Comparison of ENCODE assay signal across 8 cellular contexts in the genomic region with DNA sequence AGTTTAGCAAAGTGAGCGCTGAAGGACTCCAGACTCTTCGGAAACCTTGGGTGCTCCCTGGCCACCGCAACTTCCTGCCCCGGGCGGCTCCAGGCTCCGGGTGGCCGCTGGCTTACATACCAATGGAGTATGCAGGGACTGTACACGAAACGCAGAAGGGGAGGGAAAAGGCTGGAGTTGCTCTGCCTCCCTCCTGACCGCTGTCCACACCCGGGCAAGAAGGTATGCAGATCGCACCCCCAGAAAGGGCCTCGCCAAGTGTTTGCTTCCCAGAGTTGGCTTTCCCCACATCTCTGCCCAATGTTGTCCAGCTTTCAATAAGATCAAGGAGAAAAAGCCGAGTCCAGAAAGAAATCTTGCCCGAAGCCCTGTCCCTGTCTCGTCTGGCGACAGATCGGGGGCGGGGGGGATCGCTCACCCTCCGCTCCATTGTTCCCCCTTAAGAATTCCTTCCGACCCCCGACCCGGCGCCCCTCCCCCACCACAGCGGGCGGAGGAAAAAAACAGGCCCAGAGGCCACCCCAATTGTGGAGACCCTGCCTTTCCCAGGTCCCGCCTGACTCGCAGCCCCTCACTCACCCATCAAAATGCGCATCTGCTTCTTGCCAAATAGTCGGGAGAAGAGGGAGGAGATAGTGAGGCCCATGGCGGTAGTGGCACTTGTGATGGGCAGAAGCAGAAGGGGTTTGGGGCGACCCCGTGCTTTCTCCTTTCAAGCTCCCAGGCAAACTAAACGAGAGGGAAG. TPM values are rescaled to one million over a fixed set of nuclear protein-coding genes. Genes with fewer than 3 reads are reported as not detected.
DNase-seq lines count a peak whose midpoint lies in the region; ATAC-seq and TF ChIP-seq lines count a peak whose summit lies in the region.

No MANE protein-coding gene starts in this region.

- no peak for TF ChIP-seq EP300 in tibial nerve (IDR thresholded peaks at IDR 0.05)

- peaks cover 26% of the 10 kb centered on the region for H3F3A ChIP-seq in SU-DHL-6 (ENCODE audit: insufficient read depth)

- H3K79me2 ChIP-seq in SU-DHL-6 (ENCODE audit: insufficient read depth, low read length) (peaks cover 67% of the 10 kb centered on the region), trophoblast cell (ENCODE audit: control insufficient read depth, insufficient read depth, low read length, poor library complexity) (peaks cover 17% of the 10 kb centered on the region)

- H2BK5ac ChIP-seq in trophoblast cell (ENCODE audit: low read depth, low read length, poor library complexity): peak overlapping the region; percentile 95

- H2BK120ac ChIP-seq in trophoblast cell (ENCODE audit: insufficient read depth, low read length, poor library complexity): peak overlapping the region; percentile 93

- TF ChIP-seq POLR2A in adrenal gland (IDR thresholded peaks at IDR 0.05) (peak; percentile 36 to 79), heart left ventricle (IDR thresholded peaks at IDR 0.05) (no peak), tibial nerve (IDR thresholded peaks at IDR 0.05) (no peak)

- H3K36me3 ChIP-seq in SU-DHL-6 (ENCODE audit: low read length) (0 out of 2 replicates have a peak, but pooled peaks cover 3% of the 10 kb centered on the region), adrenal gland (replicated peaks in 1 of 2) (no peaks in the 10 kb centered on the region), heart left ventricle (peaks cover 0 to 21% (median 3%) of the 10 kb centered on the region in 9 donors), trophoblast cell (ENCODE audit: control insufficient read depth in 1 of 2, insufficient read depth in 2 of 2, low read length in 2 of 2) (peaks cover 2% of the 10 kb centered on the region in 2 experiments), tibial nerve (peaks cover 0 to 7% (median 0%) of the 10 kb centered on the region in 3 donors)

- peak overlapping the region; percentile 97 for H4K91ac ChIP-seq in trophoblast cell (ENCODE audit: low read depth, low read length)

- no peaks in the 10 kb centered on the region for H3K9me3 ChIP-seq in SU-DHL-6 (ENCODE audit: insufficient read depth, low read length)
- H3K9me3 ChIP-seq in adrenal gland (replicated peaks in 1 of 3): no peaks in the 10 kb centered on the region
- H3K9me3 ChIP-seq in heart left ventricle: no peaks in the 10 kb centered on the region
- H3K9me3 ChIP-seq in trophoblast cell (ENCODE audit: insufficient read depth, low read depth, low read length): no peaks in the 10 kb centered on the region
- H3K9me3 ChIP-seq in tibial nerve: no peaks in the 10 kb centered on the region

- peak; percentile 2 for DNase-seq in NCI-H345 (lab: John Stamatoyannopoulos, UW)
- no peak for DNase-seq in NCI-H345 treated with DMSO at 0.1 percent for 48 hours (lab: John Stamatoyannopoulos, UW; ENCODE audit: unreplicated experiment)
- peak; percentile 73 to 88 for DNase-seq in HL-60 (ENCODE audit: low read depth in 1 of 2, low spot score in 1 of 2)
- DNase-seq in adrenal gland: peak; percentile 76 to 93 (median 89)
- DNase-seq in heart left ventricle: peak; percentile 79 to 90 (median 84)
- DNase-seq in trophoblast cell: peak; percentile 91 to 92
- DNase-seq in tibial nerve (ENCODE audit: low spot score in 2 of 2): peak; percentile 52 to 58

- H3K4me1 ChIP-seq in adrenal gland (replicated peaks in 1 of 2): peaks cover 47 to 58% of the 10 kb centered on the region in 2 donors
- peaks cover 7 to 60% (median 54%) of the 10 kb centered on the region in 12 donors for H3K4me1 ChIP-seq in heart left ventricle
- peaks cover 0 to 6% of the 10 kb centered on the region in 2 experiments for H3K4me1 ChIP-seq in trophoblast cell (ENCODE audit: control insufficient read depth in 1 of 2, insufficient read depth in 2 of 2, low read length in 2 of 2)
- H3K4me1 ChIP-seq in tibial nerve: peaks cover 0 to 57% (median 29%) of the 10 kb centered on the region in 4 donors

- peak overlapping the region; percentile 96 for H3K14ac ChIP-seq in trophoblast cell (ENCODE audit: low read length)

- no peaks in the 10 kb centered on the region for H3K9me2 ChIP-seq in SU-DHL-6 (replicated peaks; ENCODE audit: insufficient read depth, low read length)

- peaks cover 10% of the 10 kb centered on the region for H3K79me1 ChIP-seq in trophoblast cell (ENCODE audit: low read length)

- peak overlapping the region; percentile 79 for H3K4me3 ChIP-seq in HL-60 (replicated peaks; ENCODE audit: insufficient read depth, low read length)
- H3K4me3 ChIP-seq in SU-DHL-6 (ENCODE audit: insufficient read depth, low read length, poor library complexity, severe bottlenecking): peak overlapping the region; percentile 91
- peak overlapping the region; percentile 48 to 96 (median 72) for H3K4me3 ChIP-seq in adrenal gland
- H3K4me3 ChIP-seq in heart left ventricle: peak overlapping the region; percentile 67 to 96 (median 83)
- H3K4me3 ChIP-seq in trophoblast cell (ENCODE audit: low read depth, low read length): peak overlapping the region; percentile 80
- peak overlapping the region; percentile 75 to 94 (median 86) for H3K4me3 ChIP-seq in tibial nerve

- H3K4me2 ChIP-seq in SU-DHL-6 (ENCODE audit: low read depth, low read length, poor library complexity, severe bottlenecking) (peak overlapping the region; percentile 98), trophoblast cell (ENCODE audit: low read length) (peak overlapping the region; percentile 32)

- peak overlapping the region; percentile 87 for H2AK5ac ChIP-seq in trophoblast cell (ENCODE audit: low read length)

- TF ChIP-seq CTCF in HL-60 (IDR thresholded peaks at IDR 0.05; ENCODE audit: insufficient read depth, low read length): no peak
- no peak for TF ChIP-seq CTCF in SU-DHL-6 (IDR thresholded peaks at IDR 0.05; ENCODE audit: insufficient read depth, low read length, poor library complexity, severe bottlenecking)
- no peak for TF ChIP-seq CTCF in adrenal gland (IDR thresholded peaks at IDR 0.05)
- TF ChIP-seq CTCF in heart left ventricle (IDR thresholded peaks at IDR 0.05): no peak
- no peak for TF ChIP-seq CTCF in tibial nerve (IDR thresholded peaks at IDR 0.05)

- H2AFZ ChIP-seq in SU-DHL-6 (ENCODE audit: low read depth, low read length, severe bottlenecking) (peak overlapping the region; percentile 52), trophoblast cell (ENCODE audit: insufficient read depth, low read length, poor library complexity) (peak overlapping the region; percentile 57)

- H3K4ac ChIP-seq in trophoblast cell (ENCODE audit: low read depth, low read length): peak overlapping the region; percentile 82

- ATAC-seq in heart left ventricle: peak; percentile 65 to 74 (median 70)

- H4K8ac ChIP-seq in trophoblast cell (ENCODE audit: low read depth, low read length): peak overlapping the region; percentile 89

- 0% methylated on average over 18 to 35 of the region's 35 CpGs for WGBS in adrenal gland, 4 donors
- 0 to 1% (median 0%) methylated on average over 35 of the region's 35 CpGs for WGBS in heart left ventricle, 4 donors
- no CpG with 5 or more reads among the region's 35 CpGs for WGBS in trophoblast cell (ENCODE audit: extremely low coverage, insufficient coverage, insufficient read length)
- WGBS in tibial nerve, 2 donors: 0 to 1% methylated on average over 27 to 34 of the region's 35 CpGs

- intact Hi-C loops in adrenal gland (cut with DNase I) (loop anchor here in 1 of 2 donors (5.0 kb wide), 1 partner anchor 39 kb away; the partner anchor contains the start of gene PDE12), heart left ventricle (cut with DNase I) (loop anchor here in 7 of 10 donors (1.0 to 5.0 kb wide), 8 partner anchors 39 to 161 kb away; partner anchors contain the start of genes PDE12 (in 5 of the 7), DENND6A (in 4 of the 7) and SLMAP (in 4 of the 7))

- H3K27ac ChIP-seq in HL-60 (replicated peaks): peak overlapping the region; percentile 91
- peak overlapping the region; percentile 73 for H3K27ac ChIP-seq in SU-DHL-6 (ENCODE audit: low read depth, low read length)
- peak overlapping the region; percentile 95 to 100 (median 98) for H3K27ac ChIP-seq in adrenal gland
- peak overlapping the region; percentile 79 to 99 (median 98) for H3K27ac ChIP-seq in heart left ventricle
- peak overlapping the region; percentile 93 for H3K27ac ChIP-seq in trophoblast cell (ENCODE audit: low read depth, low read length)
- peak overlapping the region; percentile 88 to 99 (median 96) for H3K27ac ChIP-seq in tibial nerve

- peak overlapping the region; percentile 76 for H3K18ac ChIP-seq in trophoblast cell (ENCODE audit: low read length)

- H3K23ac ChIP-seq in trophoblast cell (ENCODE audit: low read length): no peak overlapping the region

- H4K12ac ChIP-seq in trophoblast cell (ENCODE audit: low read depth, low read length): peak overlapping the region; percentile 90

- H2BK12ac ChIP-seq in trophoblast cell (ENCODE audit: low read length): no peak overlapping the region

- no peaks in the 10 kb centered on the region for H3K27me3 ChIP-seq in HL-60 (ENCODE audit: insufficient read depth, poor library complexity, severe bottlenecking)
- no peaks in the 10 kb centered on the region for H3K27me3 ChIP-seq in SU-DHL-6 (ENCODE audit: low read length)
- H3K27me3 ChIP-seq in adrenal gland: no peaks in the 10 kb centered on the region
- H3K27me3 ChIP-seq in heart left ventricle: no peaks in the 10 kb centered on the region
- no peaks in the 10 kb centered on the region for H3K27me3 ChIP-seq in trophoblast cell (ENCODE audit: insufficient read depth, low read length)
- H3K27me3 ChIP-seq in tibial nerve: no peaks in the 10 kb centered on the region

- peak overlapping the region; percentile 94 for H3K9ac ChIP-seq in SU-DHL-6 (ENCODE audit: low read length)
- peak overlapping the region; percentile 68 for H3K9ac ChIP-seq in trophoblast cell (ENCODE audit: low read length)

- H4K20me1 ChIP-seq in SU-DHL-6 (ENCODE audit: low read depth, low read length): no peaks in the 10 kb centered on the region

RNA-seq across cellular contexts. Expression of gene ARF4, which starts 0.5 kb away (rescaled TPM):
- 100 to 1,000 TPM; 112 to 283 (median 163) TPM for total RNA-seq in adrenal gland
- 100 to 1,000 TPM in 2 of 3 donors, 10 to 100 TPM in 1; 67.2 to 443 (median 147) TPM for polyA plus RNA-seq in adrenal gland
- total RNA-seq in heart left ventricle: 10 to 100 TPM; 56.6 to 99.8 (median 74.6) TPM
- polyA plus RNA-seq in heart left ventricle: 100 to 1,000 TPM in 1 of 2 donors, 10 to 100 TPM in 1; 37.9 to 159 TPM
- polyA plus RNA-seq in trophoblast cell (2013): 324 and 347 TPM in 2 replicates
- total RNA-seq in tibial nerve: 10 to 100 TPM; 53.7 to 96.9 (median 83.9) TPM

RNA-seq across cellular contexts. Expression of gene PDE12, which starts 40.6 kb away (rescaled TPM):
- 10 to 100 TPM; 22.1 to 42.3 (median 29.4) TPM for total RNA-seq in adrenal gland
- polyA plus RNA-seq in adrenal gland: 10 to 100 TPM in 1 of 3 donors, 1 to 10 TPM in 2; 3.0 to 25.1 (median 3.4) TPM
- 10 to 100 TPM in 8 of 9 donors, 1 to 10 TPM in 1; 8.3 to 14.6 (median 12.8) TPM for total RNA-seq in heart left ventricle
- polyA plus RNA-seq in heart left ventricle: 10 to 100 TPM in 1 of 2 donors, 1 to 10 TPM in 1; 2.7 to 10.3 TPM
- polyA plus RNA-seq in trophoblast cell (2013): 7.4 TPM in 2 replicates
- 10 to 100 TPM; 10.5 to 20.1 (median 16.9) TPM for total RNA-seq in tibial nerve

RNA-seq across cellular contexts. Expression of gene DNAH12, which starts 52.5 kb away (rescaled TPM):
- total RNA-seq in adrenal gland (under 1 TPM; 0.21 to 0.84 (median 0.45) TPM), heart left ventricle (under 1 TPM in 3 of 9 donors, not detected in 6; 0.20 to 0.42 (median 0.32) TPM), tibial nerve (1 to 10 TPM in 1 of 4 donors, under 1 TPM in 3; under 0.01 to 1.1 (median 0.15) TPM)
- polyA plus RNA-seq in adrenal gland (1 to 10 TPM in 1 of 3 donors, under 1 TPM in 2; 0.16 to 1.4 (median 0.84) TPM), heart left ventricle (under 1 TPM in 1 of 2 donors, not detected in 1; 0.04 TPM)
- polyA plus RNA-seq in trophoblast cell (2013): 0.08 and 0.10 TPM in 2 replicates

Comparison
In these comparisons a context has a peak if more than half of its experiments do, and no peak if none do; other contexts are left out.
1. POLR2A ChIP-seq: peak in adrenal gland (2 of 2); none in heart left ventricle (0 of 2) and tibial nerve (0 of 2).
2. Peak in every context shown above with its lines, with median percentiles within 50 percentile points of each other: H3K27ac ChIP-seq and H3K4me3 ChIP-seq.